ENCODE assay signal across 28 cellular contexts in the genomic region with DNA sequence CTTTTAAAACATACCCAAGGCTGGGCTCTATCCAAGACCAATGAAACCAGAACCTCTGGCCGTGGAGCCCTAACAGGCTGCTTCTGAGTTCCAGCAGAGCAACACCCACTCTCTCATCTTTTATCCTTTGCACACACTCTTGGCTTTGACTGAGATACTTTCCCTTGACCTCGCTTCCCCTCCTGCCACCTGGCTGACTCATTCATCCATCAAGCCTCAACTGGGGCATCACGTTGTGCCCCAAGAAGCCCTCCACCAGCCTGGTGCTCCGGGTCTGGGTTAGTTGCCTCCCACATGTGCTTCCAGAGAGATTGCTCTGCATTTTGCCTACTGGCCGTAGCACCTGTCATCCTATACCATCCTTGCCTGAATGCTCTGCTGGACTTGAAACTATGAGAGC. TPM values are rescaled to one million over a fixed set of nuclear protein-coding genes. Genes with fewer than 3 reads are reported as not detected.
DNase-seq lines count a peak whose midpoint lies in the region; ATAC-seq, FAIRE-seq and TF ChIP-seq lines count a peak whose summit lies in the region.
"Had no signal": no experiment of that assay in that cellular context is flagged by ENCODE, and none has a peak within 500 bp of the region (broad histone marks: within the 10 kb centered on the region; RNA-seq: fewer than 3 reads in every experiment).

No MANE protein-coding gene starts in this region.

- H3K9me1 ChIP-seq in keratinocyte (ENCODE audit: control insufficient read depth, extremely low read depth, insufficient read depth, low read length) = no peaks in the 10 kb centered on the region

- H3K27me3 ChIP-seq in keratinocyte (ENCODE audit: control insufficient read depth, extremely low read depth, insufficient read depth, low read length) = no peaks in the 10 kb centered on the region
- no peaks in the 10 kb centered on the region for H3K27me3 ChIP-seq in psoas muscle (ENCODE audit: insufficient read depth in 3 of 3, low read length in 2 of 3)
- H3K27me3 ChIP-seq: BLaER1 had no signal

- ATAC-seq in psoas muscle = peak in 2 of 4 donors; percentile 22 to 32
- ATAC-seq in HG02973 (IDR thresholded peaks at IDR 0.05; ENCODE audit: unreplicated experiment) = no peak

- H2AFZ ChIP-seq in keratinocyte (ENCODE audit: control insufficient read depth, low read length) = no peak overlapping the region

- H3K79me2 ChIP-seq in keratinocyte (ENCODE audit: control insufficient read depth, insufficient read depth, low read length) = no peaks in the 10 kb centered on the region

- H3K9me3 ChIP-seq in keratinocyte (ENCODE audit: control insufficient read depth, low read depth, low read length) (no peaks in the 10 kb centered on the region), psoas muscle (no peaks in the 10 kb centered on the region)
- H3K9me3 ChIP-seq: BLaER1 had no signal

- H3K36me3 ChIP-seq in keratinocyte (ENCODE audit: control insufficient read depth in 2 of 2, extremely low read depth in 1 of 2, insufficient read depth in 2 of 2, low read length in 2 of 2) = no peaks in the 10 kb centered on the region
- H3K36me3 ChIP-seq in psoas muscle (ENCODE audit: insufficient read depth in 1 of 2, low read depth in 1 of 2) = no peaks in the 10 kb centered on the region
- H3K36me3 ChIP-seq: BLaER1 had no signal

- DNase-seq in NCI-H2196 (lab: John Stamatoyannopoulos, UW; ENCODE audit: unreplicated experiment) (peak; percentile 21), NCI-H2196 treated with DMSO at 0.1 percent for 48 hours (lab: John Stamatoyannopoulos, UW; ENCODE audit: unreplicated experiment) (no peak), keratinocyte (ENCODE audit: low read depth, low spot score) (no peak), psoas muscle (no peak), NCI-H187 treated with DMSO at 0.1 percent for 48 hours (lab: John Stamatoyannopoulos, UW) (no peak), HCEC 1CT (no peak)
- DNase-seq: ACHN; CD4-positive, alpha-beta T cell; COR-L47; DMS 273 treated with DMSO at 0.1 percent for 48 hours; H7; HFFc6; Karpas-422; MV-4-11; NCI-H1105 treated with DMSO at 0.1 percent for 48 hours; NCI-H2081; NCI-H2171 treated with DMSO at 0.1 percent for 48 hours; NCI-H510A; NK-92 treated with Interleukin-12 subunit alpha and Interleukin-12 subunit beta, amount 100 ng/mL, for 24 hours; SHP77 treated with DMSO at 0.1 percent for 48 hours had no signal

- H3K4me3 ChIP-seq in keratinocyte (ENCODE audit: control insufficient read depth in 2 of 3, extremely low read depth in 1 of 3, insufficient read depth in 2 of 3, low read depth in 1 of 3, low read length in 3 of 3) (no peak overlapping the region), psoas muscle (no peak overlapping the region)
- H3K4me3 ChIP-seq: BLaER1, SK-N-MC had no signal

- H4K20me1 ChIP-seq in keratinocyte (ENCODE audit: control insufficient read depth, extremely low read depth, insufficient read depth, low read length) = no peaks in the 10 kb centered on the region
- H4K20me1 ChIP-seq: BLaER1 had no signal

- H3K27ac ChIP-seq in VCaP = peak overlapping the region; percentile 2; the same call in 1 of the 2 replicates
- no peak overlapping the region for H3K27ac ChIP-seq in keratinocyte (ENCODE audit: control insufficient read depth, insufficient read depth, low read length)
- H3K27ac ChIP-seq in psoas muscle = peak overlapping the region; percentile 81
- H3K27ac ChIP-seq: 22Rv1, BLaER1, RWPE1, SK-N-MC had no signal

- H3K4me2 ChIP-seq in keratinocyte (ENCODE audit: control insufficient read depth, extremely low read depth, insufficient read depth, low read depth, low read length) = no peak overlapping the region
- H3K4me2 ChIP-seq: BLaER1 had no signal

- H3K4me1 ChIP-seq in keratinocyte (ENCODE audit: control insufficient read depth, extremely low read depth, insufficient read depth, low read length) = peaks cover 36% of the 10 kb centered on the region
- peaks cover 67% of the 10 kb centered on the region for H3K4me1 ChIP-seq in psoas muscle
- H3K4me1 ChIP-seq: BLaER1 had no signal

- no peak overlapping the region for H3K9ac ChIP-seq in keratinocyte (ENCODE audit: control insufficient read depth, extremely low read depth, insufficient read depth, low read length)
- H3K9ac ChIP-seq: BLaER1 had no signal

- FAIRE-seq in keratinocyte (lab: Jason Lieb, UNC) = peak; percentile 9
- FAIRE-seq: G401.6, GM12892 had no signal

- 28 to 39% (median 33%) methylated on average over 5 of the region's 5 CpGs for whole genome bisulfite sequencing in psoas muscle, 3 donors

- intact Hi-C loops in psoas muscle (cut with DNase I) = loop anchor here in 1 of 2 donors (5.0 kb wide), 1 partner anchor 97 kb away; no protein-coding TSS in a partner anchor

- dilution Hi-C loops in keratinocyte (cut with MboI; ENCODE audit: extremely low pct_ligation_motif_present, low sequenced_read_pairs) = no loop called here

- no peak for TF ChIP-seq CTCF in VCaP (conservative IDR thresholded peaks at IDR 0.05)
- TF ChIP-seq CTCF in keratinocyte (optimal IDR thresholded peaks at IDR 0.05 in 1 of 3, IDR thresholded peaks at IDR 0.05 in 1 of 3, conservative IDR thresholded peaks at IDR 0.05 in 1 of 3; ENCODE audit: extremely low read depth in 1 of 3, insufficient read depth in 2 of 3, low read length in 3 of 3) = no peak
- no peak for TF ChIP-seq CTCF in psoas muscle (IDR thresholded peaks at IDR 0.05)

RNA-seq across cellular contexts. Expression of gene SERBP1, which starts 34.5 kb away (rescaled TPM):
- 197 to 352 TPM (median 286 TPM) in 3 replicates for polyA plus RNA-seq in keratinocyte
- polyA plus RNA-seq in keratinocyte (2011; ENCODE audit: low read depth) = 870 TPM
- 227 and 270 TPM in 2 replicates for polyA plus RNA-seq in keratinocyte (2011; cell fraction: cytosol; rRNA removed)
- 120 and 203 TPM in 2 replicates for polyA plus RNA-seq in keratinocyte (2011; cell fraction: nucleus; rRNA removed)
- 161 and 304 TPM in 2 replicates for polyA plus RNA-seq in keratinocyte (2012; ENCODE audit: low replicate concordance)
- 44.8 to 115 TPM (median 55.0 TPM) in 3 replicates for polyA minus RNA-seq in keratinocyte
- polyA minus RNA-seq in keratinocyte (2011; cell fraction: cytosol; rRNA and poly(A)+ RNA removed) = 241 TPM
- 47.8 and 84.2 TPM in 2 replicates for polyA minus RNA-seq in keratinocyte (2011; cell fraction: nucleus; rRNA and poly(A)+ RNA removed)
- total RNA-seq in psoas muscle = 100 to 1,000 TPM; 197 to 289 (median 216) TPM
- polyA plus RNA-seq in psoas muscle = 100 to 1,000 TPM; 189 to 299 (median 277) TPM
